Comparison of ENCODE assay signal across 1 cellular context in the genomic region with DNA sequence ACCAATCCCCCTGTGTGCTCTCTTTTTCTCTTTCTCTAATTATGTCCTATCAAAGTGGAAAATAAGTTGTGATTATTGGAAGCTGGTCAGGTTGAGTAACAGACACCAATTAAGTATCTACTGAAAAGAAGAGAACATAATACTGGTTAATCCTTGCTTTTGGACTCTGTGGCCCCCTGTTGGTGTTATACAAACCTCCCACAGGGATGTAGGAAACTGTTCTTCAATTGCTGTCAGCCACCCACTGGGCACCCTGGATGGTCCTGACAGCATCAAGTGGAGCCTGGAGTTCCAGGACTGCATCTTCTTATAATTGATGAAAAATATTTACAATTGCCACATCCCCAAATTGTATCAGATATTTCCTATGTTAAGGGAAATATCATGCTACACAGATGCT.
TF ChIP-seq lines count a peak whose summit lies in the region.

No MANE protein-coding gene starts in this region.

TF ChIP-seq in H1, 55 proteins besides CTCF, POLR2A, EP300 and RAD21:
- TF ChIP-seq, protein P1, sequence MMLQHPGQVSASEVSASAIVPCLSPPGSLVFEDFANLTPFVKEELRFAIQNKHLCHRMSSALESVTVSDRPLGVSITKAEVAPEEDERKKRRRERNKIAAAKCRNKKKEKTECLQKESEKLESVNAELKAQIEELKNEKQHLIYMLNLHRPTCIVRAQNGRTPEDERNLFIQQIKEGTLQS (IDR thresholded peaks at IDR 0.05; ENCODE audit: insufficient read depth, low read depth, low read length), result no peak
- no peak for TF ChIP-seq YY1 (IDR thresholded peaks at IDR 0.05; ENCODE audit: low read depth, low read length)
- TF ChIP-seq EZH2 (IDR thresholded peaks at IDR 0.05; ENCODE audit: low read depth, low read length, severe bottlenecking), result no peak
- no peak for TF ChIP-seq CTBP2 (IDR thresholded peaks at IDR 0.05; ENCODE audit: borderline replicate concordance, insufficient read depth, insufficient read length, low read length)
- TF ChIP-seq JUN (IDR thresholded peaks at IDR 0.05; ENCODE audit: low read depth, low read length), result no peak
- no peak for TF ChIP-seq ATF2 (IDR thresholded peaks at IDR 0.05; ENCODE audit: low read length)
- TF ChIP-seq TCF12 (IDR thresholded peaks at IDR 0.05; ENCODE audit: low read depth, low read length), result no peak
- TF ChIP-seq ASH2L (IDR thresholded peaks at IDR 0.05; ENCODE audit: low read length), result no peak
- TF ChIP-seq BACH1 (IDR thresholded peaks at IDR 0.05; ENCODE audit: low read length), result no peak
